25 cellular contexts compared by ENCODE assay signal in genomic region chr4:120873554-120873953, GRCh38. TPM values are rescaled to one million over a fixed set of nuclear protein-coding genes. Genes with fewer than 3 reads are reported as not detected.
DNase-seq lines count a peak whose midpoint lies in the region; ATAC-seq and TF ChIP-seq lines count a peak whose summit lies in the region.
"Had no signal": no experiment of that assay in that cellular context is flagged by ENCODE, and none has a peak within 500 bp of the region (broad histone marks: within the 10 kb centered on the region; RNA-seq: fewer than 3 reads in every experiment).

No MANE protein-coding gene starts in this region.

- no peak for TF ChIP-seq EP300 in gastroesophageal sphincter (IDR thresholded peaks at IDR 0.05)

- no peak overlapping the region for H3K4me2 ChIP-seq in KMS-11

- CTCF ChIA-PET in A673 (lab: Charles Lee) = no interaction called here

- TF ChIP-seq CTCF in A673 (conservative IDR thresholded peaks at IDR 0.05; ENCODE audit: low read depth, low read length) = peak; percentile 48; the same call in 1 of the 2 replicates
- TF ChIP-seq CTCF in KMS-11 (conservative IDR thresholded peaks at IDR 0.05; ENCODE audit: low read depth, low read length) = peak; percentile 34
- peak; percentile 68 for TF ChIP-seq CTCF in chondrocyte (IDR thresholded peaks at IDR 0.05)
- TF ChIP-seq CTCF in nephron (IDR thresholded peaks at IDR 0.05; ENCODE audit: unreplicated experiment in 3 of 3) = peak in 2 of 3 experiments; percentile 24 to 27
- no peak for TF ChIP-seq CTCF in gastroesophageal sphincter (IDR thresholded peaks at IDR 0.05)

- H3K27me3 ChIP-seq in A673 (replicated peaks; ENCODE audit: insufficient read depth, low read depth, low read length, poor library complexity) = no peaks in the 10 kb centered on the region
- H3K27me3 ChIP-seq in KMS-11 (ENCODE audit: insufficient read depth, low read depth) = no peaks in the 10 kb centered on the region
- H3K27me3 ChIP-seq in gastroesophageal sphincter = no peaks in the 10 kb centered on the region
- H3K27me3 ChIP-seq: dorsolateral prefrontal cortex, MG63, spleen had no signal

- intact Hi-C loops in A673 (cut with micrococcal nuclease; ENCODE audit: unreplicated experiment) = no loop called here

- H3K4me1 ChIP-seq in A673 (ENCODE audit: insufficient read depth, low read length, poor library complexity, severe bottlenecking) (no peaks in the 10 kb centered on the region), KMS-11 (ENCODE audit: low read depth, poor library complexity, severe bottlenecking) (no peaks in the 10 kb centered on the region), gastroesophageal sphincter (peaks cover 0 to 23% (median 0%) of the 10 kb centered on the region in 3 donors)
- H3K4me1 ChIP-seq: spleen had no signal

- peaks cover 2% of the 10 kb centered on the region for H3K9me3 Mint-ChIP-seq in chondrocyte (ENCODE audit: low read depth)
- H3K9me3 Mint-ChIP-seq in nephron = no peaks in the 10 kb centered on the region
- H3K9me3 Mint-ChIP-seq: activated naive CD4-positive, alpha-beta T cell treated with anti-CD3 and anti-CD28 coated beads for 36 hours; central memory CD8-positive, alpha-beta T cell had no signal

- H3K27ac ChIP-seq in A673 (ENCODE audit: low read depth, low read length, poor library complexity, severe bottlenecking) (no peak overlapping the region), KMS-11 (no peak overlapping the region), gastroesophageal sphincter (no peak overlapping the region)
- H3K27ac ChIP-seq: dorsolateral prefrontal cortex, spleen had no signal

- H3K4me3 ChIP-seq in A673 (ENCODE audit: low read depth, low read length, poor library complexity, severe bottlenecking) = no peak overlapping the region
- no peak overlapping the region for H3K4me3 ChIP-seq in KMS-11 (IDR thresholded peaks at IDR 0.05; ENCODE audit: insufficient read depth, low read depth, low read length)
- H3K4me3 ChIP-seq in gastroesophageal sphincter = no peak overlapping the region
- H3K4me3 ChIP-seq: dorsolateral prefrontal cortex, MG63, spleen had no signal

- H3K9ac ChIP-seq in KMS-11 = no peak overlapping the region

- 67 to 88% methylated on average over 1 of the region's 1 CpG for WGBS in gastroesophageal sphincter (ENCODE audit: low coverage in 1 of 2), 2 donors

- H3K79me2 ChIP-seq in KMS-11 (ENCODE audit: insufficient read depth, low read depth) = no peaks in the 10 kb centered on the region

- BruUV-seq in A673 (replicated peaks; lab: Mats Ljungman, UMichigan) = no TSS peak

- no peaks in the 10 kb centered on the region for H4K20me1 ChIP-seq in KMS-11 (ENCODE audit: insufficient read depth)

- peak; percentile 7 for DNase-seq in A673 (ENCODE audit: low spot score)
- no peak for DNase-seq in chondrocyte (ENCODE audit: low spot score)
- DNase-seq in ureter (ENCODE audit: low spot score) = no peak
- no peak for DNase-seq in HCEC 1CT
- DNase-seq: activated CD4-positive, CD25-positive, alpha-beta regulatory T cell treated with anti-CD3 and anti-CD28 coated beads, Interleukin-2, amount 50 U/mL, for 72 hours; activated naive CD4-positive, alpha-beta T cell treated with anti-CD3 and anti-CD28 coated beads for 36 hours; activated T-cell treated with anti-CD3 and anti-CD28 coated beads, Interleukin-2, amount 50 U/mL, for 24 hours; amygdala; C1 segment of cervical spinal cord; Calu3; dorsolateral prefrontal cortex; MG63; NCI-H146; NCI-H2171; NCI-H524; Right ventricle myocardium superior; spleen; stimulated activated CD4-positive, alpha-beta T cell treated with anti-CD3 and anti-CD28 coated beads, Interleukin-4, amount 100 ng/mL, for 24 hours; stimulated activated naive CD4-positive, alpha-beta T cell treated with Interleukin-2 at 50 U/mL for 16 hours; T-cell had no signal

- H3K4me3 Mint-ChIP-seq in chondrocyte (ENCODE audit: unreplicated experiment) (no peak overlapping the region), nephron (no peak overlapping the region)
- H3K4me3 Mint-ChIP-seq: activated naive CD4-positive, alpha-beta T cell treated with anti-CD3 and anti-CD28 coated beads for 36 hours; activated T-cell treated with anti-CD3 and anti-CD28 coated beads, Interleukin-2, amount 50 U/mL, for 24 hours; central memory CD8-positive, alpha-beta T cell; T-cell had no signal

- POLR2A ChIA-PET in A673 (lab: Charles Lee; ENCODE audit: low non-redundant PET) = no interaction called here

- H3K27me3 Mint-ChIP-seq in chondrocyte (ENCODE audit: low read depth) = no peaks in the 10 kb centered on the region
- H3K27me3 Mint-ChIP-seq in nephron (ENCODE audit: low read depth) = no peaks in the 10 kb centered on the region
- H3K27me3 Mint-ChIP-seq: activated T-cell treated with anti-CD3 and anti-CD28 coated beads, Interleukin-2, amount 50 U/mL, for 24 hours; central memory CD8-positive, alpha-beta T cell; T-cell had no signal

- TF ChIP-seq POLR2A in gastroesophageal sphincter (IDR thresholded peaks at IDR 0.05) = no peak

- H3K9me3 ChIP-seq in A673 (ENCODE audit: low read depth, low read length, poor library complexity, severe bottlenecking) (no peaks in the 10 kb centered on the region), gastroesophageal sphincter (peaks cover 0 to under 1% (median 0%) of the 10 kb centered on the region in 3 donors)
- H3K9me3 ChIP-seq: MG63 had no signal

- H2AFZ ChIP-seq in KMS-11 (ENCODE audit: low read depth) = no peak overlapping the region

- peaks cover 1% of the 10 kb centered on the region for H3K36me3 Mint-ChIP-seq in chondrocyte (ENCODE audit: low read depth)
- H3K36me3 Mint-ChIP-seq in nephron (ENCODE audit: low read depth) = no peaks in the 10 kb centered on the region
- H3K36me3 Mint-ChIP-seq: T-cell had no signal

- no peak for ATAC-seq in HG03342 (IDR thresholded peaks at IDR 0.05; ENCODE audit: unreplicated experiment)
- no peak for ATAC-seq in gastroesophageal sphincter
- ATAC-seq: T-cell had no signal

- H3K27ac Mint-ChIP-seq in chondrocyte (ENCODE audit: unreplicated experiment) (no peak overlapping the region), nephron (no peak overlapping the region)
- H3K27ac Mint-ChIP-seq: activated naive CD4-positive, alpha-beta T cell treated with anti-CD3 and anti-CD28 coated beads for 36 hours; activated T-cell treated with anti-CD3 and anti-CD28 coated beads, Interleukin-2, amount 50 U/mL, for 24 hours; T-cell had no signal

- H3K4me1 Mint-ChIP-seq in chondrocyte (ENCODE audit: low read depth) = peaks cover 22% of the 10 kb centered on the region
- peaks cover 4% of the 10 kb centered on the region for H3K4me1 Mint-ChIP-seq in nephron
- H3K4me1 Mint-ChIP-seq: central memory CD8-positive, alpha-beta T cell; T-cell had no signal

- no peaks in the 10 kb centered on the region for H3K36me3 ChIP-seq in A673 (ENCODE audit: insufficient read depth, low read length, poor library complexity, severe bottlenecking)
- H3K36me3 ChIP-seq in KMS-11 (ENCODE audit: insufficient read depth) = no peaks in the 10 kb centered on the region
- H3K36me3 ChIP-seq in gastroesophageal sphincter = no peaks in the 10 kb centered on the region
- H3K36me3 ChIP-seq: MG63, spleen had no signal

RNA-seq across cellular contexts. Expression of gene PRDM5, which starts 49.0 kb away (rescaled TPM):
- total RNA-seq in A673 (2021) (6.6 and 7.1 TPM in 2 replicates), chondrocyte (9.3 to 14.0 TPM (median 10.6 TPM) in 3 replicates), ureter (26.3 TPM), gastroesophageal sphincter (10 to 100 TPM; 10.6 to 33.9 (median 18.9) TPM)

Comparison
In these comparisons a context has a peak if more than half of its experiments do, and no peak if none do; other contexts are left out.
1. CTCF ChIP-seq: peak in A673 (single experiment), KMS-11 (single experiment), chondrocyte (single experiment) and nephron (2 of 3); none in gastroesophageal sphincter (0 of 4).